Comparison of ENCODE assay signal across 7 cellular contexts in genomic region chr11:16605440-16605970, GRCh38.
A peak's percentile ranks its signal among the peaks of the same experiment; 100 is the strongest.
DNase-seq lines count a peak whose midpoint lies in the region; ATAC-seq, FAIRE-seq and TF ChIP-seq lines count a peak whose summit lies in the region.

No MANE protein-coding gene starts in this region.

- peak overlapping the region; percentile 74 to 83 for H3K4me3 ChIP-seq in mesenchymal stem cell (ENCODE audit: insufficient read depth in 1 of 2, low read depth in 1 of 2, low read length in 2 of 2)

- H3K79me1 ChIP-seq in mesenchymal stem cell (replicated peaks; ENCODE audit: low read length, poor library complexity, severe bottlenecking), result no peaks in the 10 kb centered on the region

- H3K36me3 ChIP-seq in mesenchymal stem cell (ENCODE audit: control insufficient read depth in 1 of 2, insufficient read depth in 2 of 2, low read depth in 1 of 2, low read length in 2 of 2), result no peaks in the 10 kb centered on the region

- no peak overlapping the region for H3K23ac ChIP-seq in mesenchymal stem cell (ENCODE audit: low read length in 2 of 2)

- H3K27me3 ChIP-seq in mesenchymal stem cell (ENCODE audit: control insufficient read depth in 1 of 2, insufficient read depth in 1 of 2, low read length in 2 of 2), result peaks cover 23 to 78% of the 10 kb centered on the region in 2 experiments

- DNase-seq in GM10248 (ENCODE audit: extremely low spot score) (peak; percentile 10), NCI-H1092 treated with DMSO at 0.1 percent for 48 hours (lab: John Stamatoyannopoulos, UW) (peak; percentile 69), dermis blood vessel endothelial cell (peak; percentile 10), mesenchymal stem cell (peak; percentile 69), urothelium cell line (ENCODE audit: low spot score) (peak; percentile 13)
- no peak for DNase-seq in stimulated activated CD4-positive, alpha-beta T cell treated with anti-CD3 and anti-CD28 coated beads, Interleukin-4, amount 100 ng/mL, for 24 hours

- peak overlapping the region; percentile 75 to 90 for H3K18ac ChIP-seq in mesenchymal stem cell (ENCODE audit: low read depth in 1 of 2, low read length in 2 of 2)

- H2BK120ac ChIP-seq in mesenchymal stem cell (ENCODE audit: low read depth, low read length), result peak overlapping the region; percentile 87

- peak overlapping the region; percentile 60 for H2AFZ ChIP-seq in mesenchymal stem cell (ENCODE audit: low read depth, low read length)

- POLR2A ChIA-PET in GM10248 (lab: Yijun Ruan, JAX), result no interaction called here

- no peak for FAIRE-seq in urothelium cell line (lab: Jason Lieb, UNC)

- peaks cover 16% of the 10 kb centered on the region for H3K4me1 ChIP-seq in mesenchymal stem cell (ENCODE audit: control insufficient read depth, insufficient read depth, low read depth, low read length)

- H4K8ac ChIP-seq in mesenchymal stem cell (ENCODE audit: low read length), result peak overlapping the region; percentile 94

- peak overlapping the region; percentile 81 for H3K9ac ChIP-seq in mesenchymal stem cell (ENCODE audit: low read length)

- CTCF ChIA-PET in GM10248 (lab: Yijun Ruan, JAX), result interaction anchor here (1.0 to 2.3 kb wide), 4 partner anchors 8 to 776 kb away, joined by 4 to 7 read pairs (median 4); no protein-coding TSS in a partner anchor

- TF ChIP-seq CTCF in GM10248 (IDR thresholded peaks at IDR 0.05; ENCODE audit: control extremely low read depth, extremely low read depth, low read depth, missing control alignments), result no peak

- peak overlapping the region; percentile 47 to 60 for H2BK12ac ChIP-seq in mesenchymal stem cell (ENCODE audit: low read length in 2 of 2)

- H3K27ac ChIP-seq in mesenchymal stem cell (ENCODE audit: low read length, poor library complexity, severe bottlenecking), result peak overlapping the region; percentile 56

- H3K9me3 ChIP-seq in mesenchymal stem cell (ENCODE audit: control insufficient read depth, low read length), result peaks cover 4% of the 10 kb centered on the region

- no peak overlapping the region for H2BK5ac ChIP-seq in mesenchymal stem cell (ENCODE audit: low read depth, low read length, poor library complexity, severe bottlenecking)

- H3K14ac ChIP-seq in mesenchymal stem cell (ENCODE audit: low read length in 2 of 2), result no peak overlapping the region

- H4K91ac ChIP-seq in mesenchymal stem cell (ENCODE audit: low read length), result peak overlapping the region; percentile 76

- peak overlapping the region; percentile 43 to 65 for H3K4ac ChIP-seq in mesenchymal stem cell (ENCODE audit: low read depth in 1 of 2, low read length in 2 of 2)

- no peak for ATAC-seq in GM19463 (IDR thresholded peaks at IDR 0.05; ENCODE audit: unreplicated experiment)

- WGBS in mesenchymal stem cell, result 2% methylated on average over 13 of the region's 34 CpGs

- peak overlapping the region; percentile 100 for H3K4me2 ChIP-seq in mesenchymal stem cell (ENCODE audit: low read length, poor library complexity, severe bottlenecking)

- no peak overlapping the region for H2AK5ac ChIP-seq in mesenchymal stem cell (ENCODE audit: low read length, severe bottlenecking)

- peak overlapping the region; percentile 88 for H2BK15ac ChIP-seq in mesenchymal stem cell (ENCODE audit: low read depth, poor library complexity, severe bottlenecking)
